10 cellular contexts compared by ENCODE assay signal in genomic region chr5:149943177-149943949, GRCh38. TPM values are rescaled to one million over a fixed set of nuclear protein-coding genes. Genes with fewer than 3 reads are reported as not detected.
"Had no signal": no experiment of that assay in that cellular context is flagged by ENCODE, and none has a peak within 500 bp of the region (broad histone marks: within the 10 kb centered on the region; RNA-seq: fewer than 3 reads in every experiment).

No MANE protein-coding gene starts in this region.

RNA-seq across cellular contexts. Expression of gene PDE6A, which starts 1.2 kb away (rescaled TPM):
- total RNA-seq: activated CD4-positive, alpha-beta T cell treated with anti-CD3 and anti-CD28 coated beads for 36 hours; activated naive CD4-positive, alpha-beta T cell treated with anti-CD3 and anti-CD28 coated beads, Interleukin-2, amount 50 U/mL, for 72 hours; cerebellum; dermis blood vessel endothelial cell; glomerular endothelial cell; mesenteric fat pad; natural killer cell treated with Interleukin-12 subunit alpha and Interleukin-12 subunit beta and Interleukin-15 and Interleukin-18, amount 100 ng/mL, for 72 hours; occipital lobe; T-helper 2 cell treated with Interferon-gamma antibody and Interleukin-4, amounts not matched to agents 100 ng/mL and 5 ng/mL, for 36 hours; WTC11 had no signal
